Comparison of ENCODE assay signal across 12 cellular contexts in genomic region chr3:47001731-47002489, GRCh38. TPM values are rescaled to one million over a fixed set of nuclear protein-coding genes. Genes with fewer than 3 reads are reported as not detected.
DNase-seq lines count a peak whose midpoint lies in the region; ATAC-seq and TF ChIP-seq lines count a peak whose summit lies in the region.
"Had no signal": no experiment of that assay in that cellular context is flagged by ENCODE, and none has a peak within 500 bp of the region (broad histone marks: within the 10 kb centered on the region; RNA-seq: fewer than 3 reads in every experiment).

No MANE protein-coding gene starts in this region.

- no peaks in the 10 kb centered on the region for H3K79me2 ChIP-seq in DND-41 (ENCODE audit: insufficient read depth, low read length)

- peak overlapping the region; percentile 31 for H3K4me3 Mint-ChIP-seq in endothelial cell (ENCODE audit: unreplicated experiment)

- H3K27me3 Mint-ChIP-seq in endothelial cell (ENCODE audit: unreplicated experiment): peaks cover 7% of the 10 kb centered on the region

- H3K36me3 Mint-ChIP-seq in endothelial cell (ENCODE audit: low read depth, unreplicated experiment): peaks cover 42% of the 10 kb centered on the region

- H3K9ac ChIP-seq in DND-41 (ENCODE audit: low read depth, low read length): no peak overlapping the region

- H3K9me3 Mint-ChIP-seq in endothelial cell (ENCODE audit: unreplicated experiment): no peaks in the 10 kb centered on the region

- 86 to 93% (median 91%) methylated on average over 25 to 26 of the region's 26 CpGs for WGBS in psoas muscle, 3 donors

- H4K20me1 ChIP-seq in DND-41 (ENCODE audit: insufficient read depth, low read length): peaks cover 3% of the 10 kb centered on the region; the same call in 1 of the 2 replicates

- peaks cover 2% of the 10 kb centered on the region for H3K4me1 Mint-ChIP-seq in endothelial cell (ENCODE audit: unreplicated experiment)

- no peak overlapping the region for H3K4me3 ChIP-seq in DND-41 (ENCODE audit: low read depth in 1 of 2, low read length in 2 of 2)
- H3K4me3 ChIP-seq in psoas muscle: no peak overlapping the region
- H3K4me3 ChIP-seq: BLaER1 treated with 17β-estradiol and CSF1 and Interleukin-3, amounts not matched to agents 10 nM and 100 nM had no signal

- H3K4me1 ChIP-seq in DND-41 (ENCODE audit: insufficient read depth, low read length): no peaks in the 10 kb centered on the region
- H3K4me1 ChIP-seq in psoas muscle: no peaks in the 10 kb centered on the region

- H2AFZ ChIP-seq in DND-41 (ENCODE audit: low read depth, low read length): no peak overlapping the region

- H3K27ac Mint-ChIP-seq in endothelial cell (ENCODE audit: unreplicated experiment): no peak overlapping the region

- H3K9me3 ChIP-seq in DND-41 (ENCODE audit: insufficient read depth, low read length, severe bottlenecking) (no peaks in the 10 kb centered on the region), psoas muscle (no peaks in the 10 kb centered on the region)
- H3K9me3 ChIP-seq: BLaER1 treated with 17β-estradiol and CSF1 and Interleukin-3, amounts not matched to agents 10 nM and 100 nM had no signal

- ATAC-seq in DND-41 (ENCODE audit: insufficient read depth, low read depth) (no peak), psoas muscle (no peak), GM19455 (IDR thresholded peaks at IDR 0.05; ENCODE audit: unreplicated experiment) (no peak)

- no peak for TF ChIP-seq CTCF in DND-41 (IDR thresholded peaks at IDR 0.05; ENCODE audit: borderline replicate concordance, extremely low read depth, low read length, poor library complexity, severe bottlenecking)
- no peak for TF ChIP-seq CTCF in endothelial cell (IDR thresholded peaks at IDR 0.05; ENCODE audit: unreplicated experiment)
- TF ChIP-seq CTCF in psoas muscle (IDR thresholded peaks at IDR 0.05): no peak

- DNase-seq in activated effector memory CD4-positive, alpha-beta T cell treated with anti-CD3 and anti-CD28 coated beads, Interleukin-2, amount 50 U/mL, for 16 hours: peak; percentile 59
- no peak for DNase-seq in activated effector memory CD4-positive, alpha-beta T cell treated with Interleukin-2 at 50 U/mL for 16 hours
- DNase-seq in DND-41 (no peak), endothelial cell (ENCODE audit: low spot score) (no peak), psoas muscle (peak; percentile 8 to 45), NOMO-1 (lab: John Stamatoyannopoulos, UW; ENCODE audit: unreplicated experiment in 2 of 2) (no peak), NCI-H146 treated with DMSO at 0.1 percent for 48 hours (lab: John Stamatoyannopoulos, UW; ENCODE audit: unreplicated experiment) (no peak)
- DNase-seq: Kasumi-1, NCI-H2029, NCI-H510A had no signal

- peaks cover 99% of the 10 kb centered on the region for H3K36me3 ChIP-seq in DND-41 (ENCODE audit: insufficient read depth, low read length)
- peaks cover 0 to 61% of the 10 kb centered on the region in 2 donors for H3K36me3 ChIP-seq in psoas muscle (ENCODE audit: insufficient read depth in 1 of 2, low read depth in 1 of 2)

- H3K27ac ChIP-seq in DND-41 (ENCODE audit: low read length) (peak overlapping the region; percentile 52; the same call in 1 of the 2 replicates), psoas muscle (no peak overlapping the region)

- intact Hi-C loops in psoas muscle (cut with DNase I): no loop called here

- H3K27me3 ChIP-seq in DND-41 (ENCODE audit: insufficient read depth, low read length, poor library complexity): no peaks in the 10 kb centered on the region
- H3K27me3 ChIP-seq in psoas muscle (ENCODE audit: insufficient read depth in 3 of 3, low read length in 2 of 3): no peaks in the 10 kb centered on the region
- H3K27me3 ChIP-seq: BLaER1 treated with 17β-estradiol and CSF1 and Interleukin-3, amounts not matched to agents 10 nM and 100 nM had no signal

- no peak overlapping the region for H3K4me2 ChIP-seq in DND-41 (ENCODE audit: insufficient read depth, low read length)

RNA-seq across cellular contexts. Expression of gene NBEAL2, which starts 22.4 kb away (rescaled TPM):
- total RNA-seq in endothelial cell (ENCODE audit: unreplicated experiment) (202 TPM), psoas muscle (10 to 100 TPM in 1 of 4 donors, 1 to 10 TPM in 3; 7.3 to 11.2 (median 7.7) TPM)
- 10 to 100 TPM in 1 of 3 donors, 1 to 10 TPM in 2; 5.4 to 13.0 (median 6.4) TPM for polyA plus RNA-seq in psoas muscle

RNA-seq across cellular contexts. Expression of gene CCDC12, which starts 25.4 kb away (rescaled TPM):
- total RNA-seq in endothelial cell (ENCODE audit: unreplicated experiment) (36.3 TPM), psoas muscle (10 to 100 TPM; 25.1 to 36.4 (median 34.9) TPM)
- 10 to 100 TPM; 47.0 to 69.8 (median 55.5) TPM for polyA plus RNA-seq in psoas muscle

Comparison
In these comparisons a context has a peak if more than half of its experiments do, and no peak if none do; other contexts are left out.
1. DNase-seq: peak in activated effector memory CD4-positive, alpha-beta T cell treated with anti-CD3 and anti-CD28 coated beads, Interleukin-2, amount 50 U/mL, for 16 hours (single experiment) and psoas muscle (2 of 2); none in activated effector memory CD4-positive, alpha-beta T cell treated with Interleukin-2 at 50 U/mL for 16 hours (single experiment), DND-41 (single experiment), endothelial cell (single experiment), NOMO-1 (0 of 2) and NCI-H146 treated with DMSO at 0.1 percent for 48 hours (single experiment).
2. RNA of gene NBEAL2, which starts 22.4 kb away (total RNA-seq): 202 TPM in endothelial cell (single experiment); 7.3 to 11.2 TPM in psoas muscle; every median in the first group is over 10 times any median in the second.